ENCODE assay signal across 19 cellular contexts in genomic region chr18:23155537-23155936, GRCh38. TPM values are rescaled to one million over a fixed set of nuclear protein-coding genes. Genes with fewer than 3 reads are reported as not detected.
DNase-seq lines count a peak whose midpoint lies in the region; ATAC-seq and TF ChIP-seq lines count a peak whose summit lies in the region.
"Had no signal": no experiment of that assay in that cellular context is flagged by ENCODE, and none has a peak within 500 bp of the region (broad histone marks: within the 10 kb centered on the region; RNA-seq: fewer than 3 reads in every experiment).

No MANE protein-coding gene starts in this region.

- TF ChIP-seq CTCF in WTC11 (IDR thresholded peaks at IDR 0.05) (no peak), vagina (IDR thresholded peaks at IDR 0.05) (no peak)

- H3K4me3 Mint-ChIP-seq in WTC11: no peak overlapping the region
- no peak overlapping the region for H3K4me3 Mint-ChIP-seq in T-helper 2 cell treated with Interferon-gamma antibody and Interleukin-4, amounts not matched to agents 5 μg/mL and 100 μg/mL, for 36 hours
- H3K4me3 Mint-ChIP-seq: activated CD8-positive, alpha-beta T cell treated with anti-CD3 and anti-CD28 coated beads for 36 hours; activated naive CD8-positive, alpha-beta T cell treated with anti-CD3 and anti-CD28 coated beads, Interleukin-2, amount 50 U/mL, for 24 hours; naive B cell had no signal

- H3K27ac ChIP-seq in vagina: peak overlapping the region; percentile 61
- H3K27ac ChIP-seq: psoas muscle, spleen had no signal

- POLR2A ChIA-PET in WTC11 (lab: Charles Lee): interaction anchor here (1.0 to 1.3 kb wide), 2 partner anchors 11 to 18 kb away, joined by 3 read pairs; no protein-coding TSS in a partner anchor

- CTCF ChIA-PET in WTC11 (lab: Charles Lee): interaction anchor here (0.8 to 2.5 kb wide), 8 partner anchors 8 to 223 kb away, joined by 3 to 12 read pairs (median 4); no protein-coding TSS in a partner anchor

- H3K4me1 ChIP-seq in vagina: peaks cover 23% of the 10 kb centered on the region
- H3K4me1 ChIP-seq: psoas muscle, spleen had no signal

- peaks cover 30% of the 10 kb centered on the region for H3K4me1 Mint-ChIP-seq in WTC11
- H3K4me1 Mint-ChIP-seq in T-helper 2 cell treated with Interferon-gamma antibody and Interleukin-4, amounts not matched to agents 5 μg/mL and 100 μg/mL, for 36 hours (ENCODE audit: low read depth): no peaks in the 10 kb centered on the region
- H3K4me1 Mint-ChIP-seq: activated naive CD8-positive, alpha-beta T cell treated with anti-CD3 and anti-CD28 coated beads, Interleukin-2, amount 50 U/mL, for 24 hours; naive B cell had no signal

- ATAC-seq in WTC11: no peak
- ATAC-seq: activated CD8-positive, alpha-beta T cell treated with anti-CD3 and anti-CD28 coated beads for 36 hours; activated naive CD8-positive, alpha-beta T cell treated with anti-CD3 and anti-CD28 coated beads, Interleukin-2, amount 50 U/mL, for 24 hours; psoas muscle had no signal

- H3K9me3 Mint-ChIP-seq in WTC11: no peaks in the 10 kb centered on the region
- no peaks in the 10 kb centered on the region for H3K9me3 Mint-ChIP-seq in T-helper 2 cell treated with Interferon-gamma antibody and Interleukin-4, amounts not matched to agents 5 μg/mL and 100 μg/mL, for 36 hours
- H3K9me3 Mint-ChIP-seq: activated CD8-positive, alpha-beta T cell treated with anti-CD3 and anti-CD28 coated beads for 36 hours; activated naive CD8-positive, alpha-beta T cell treated with anti-CD3 and anti-CD28 coated beads, Interleukin-2, amount 50 U/mL, for 24 hours had no signal

- H3K36me3 ChIP-seq in vagina: no peaks in the 10 kb centered on the region
- H3K36me3 ChIP-seq: spleen had no signal

- H3K27me3 ChIP-seq in vagina: no peaks in the 10 kb centered on the region
- H3K27me3 ChIP-seq: spleen had no signal

- intact Hi-C loops in vagina (cut with DNase I): no loop called here

- H3K9me3 ChIP-seq in vagina: no peaks in the 10 kb centered on the region
- H3K9me3 ChIP-seq: psoas muscle, spleen had no signal

- H3K4me3 ChIP-seq in vagina: no peak overlapping the region
- H3K4me3 ChIP-seq: psoas muscle, spleen had no signal

- peak overlapping the region; percentile 66 for H3K27ac Mint-ChIP-seq in WTC11
- no peak overlapping the region for H3K27ac Mint-ChIP-seq in T-helper 2 cell treated with Interferon-gamma antibody and Interleukin-4, amounts not matched to agents 5 μg/mL and 100 μg/mL, for 36 hours
- H3K27ac Mint-ChIP-seq: activated CD8-positive, alpha-beta T cell treated with anti-CD3 and anti-CD28 coated beads for 36 hours; activated naive CD8-positive, alpha-beta T cell treated with anti-CD3 and anti-CD28 coated beads, Interleukin-2, amount 50 U/mL, for 24 hours; naive B cell had no signal

- no peaks in the 10 kb centered on the region for H3K27me3 Mint-ChIP-seq in WTC11 (ENCODE audit: low read depth)
- no peaks in the 10 kb centered on the region for H3K27me3 Mint-ChIP-seq in T-helper 2 cell treated with Interferon-gamma antibody and Interleukin-4, amounts not matched to agents 5 μg/mL and 100 μg/mL, for 36 hours (ENCODE audit: low read depth)
- H3K27me3 Mint-ChIP-seq: activated CD8-positive, alpha-beta T cell treated with anti-CD3 and anti-CD28 coated beads for 36 hours; activated naive CD8-positive, alpha-beta T cell treated with anti-CD3 and anti-CD28 coated beads, Interleukin-2, amount 50 U/mL, for 24 hours had no signal

- no peak for TF ChIP-seq POLR2A in vagina (IDR thresholded peaks at IDR 0.05)

- DNase-seq in activated effector memory CD4-positive, alpha-beta T cell treated with anti-CD3 and anti-CD28 coated beads, Interleukin-2, amount 50 U/mL, for 16 hours: peak; percentile 4
- no peak for DNase-seq in activated effector memory CD4-positive, alpha-beta T cell treated with Interleukin-2 at 50 U/mL for 16 hours
- DNase-seq in WTC11 (ENCODE audit: low spot score) (no peak), islet precursor cell (peak; percentile 66), vagina (ENCODE audit: extremely low spot score in 2 of 2) (no peak), hippocampal formation (lab: John Stamatoyannopoulos, UW) (no peak), NCI-H2029 treated with DMSO at 0.1 percent for 48 hours (lab: John Stamatoyannopoulos, UW) (no peak)
- DNase-seq in T-helper 2 cell treated with Interferon-gamma antibody and Interleukin-4, amounts not matched to agents 5 μg/mL and 100 μg/mL, for 36 hours (ENCODE audit: low spot score): no peak
- DNase-seq: 8988T; activated CD8-positive, alpha-beta T cell treated with anti-CD3 and anti-CD28 coated beads for 36 hours; activated naive CD8-positive, alpha-beta T cell treated with anti-CD3 and anti-CD28 coated beads, Interleukin-2, amount 50 U/mL, for 24 hours; activated T-cell treated with anti-CD3 and anti-CD28 coated beads, Interleukin-2, amount 50 U/mL, for 48 hours; H7; naive B cell; NCI-H1694 treated with DMSO at 0.1 percent for 48 hours; NCI-H510A; psoas muscle; spleen; stimulated activated naive CD4-positive, alpha-beta T cell treated with Interleukin-2 at 50 U/mL for 16 hours had no signal

- H3K36me3 Mint-ChIP-seq in WTC11: no peaks in the 10 kb centered on the region
- no peaks in the 10 kb centered on the region for H3K36me3 Mint-ChIP-seq in T-helper 2 cell treated with Interferon-gamma antibody and Interleukin-4, amounts not matched to agents 5 μg/mL and 100 μg/mL, for 36 hours (ENCODE audit: low read depth)
- H3K36me3 Mint-ChIP-seq: naive B cell had no signal

TF ChIP-seq in WTC11, 78 proteins besides CTCF, POLR2A, EP300 and RAD21:
- TF ChIP-seq GRHL2 (CRISPR knock-in tag; IDR thresholded peaks at IDR 0.05; ENCODE audit: insufficient replicate concordance, severe bottlenecking) (no peak), TEAD4 (CRISPR knock-in tag; IDR thresholded peaks at IDR 0.05) (no peak), ZNF281 (CRISPR knock-in tag; IDR thresholded peaks at IDR 0.05) (no peak), NR2C2 (CRISPR knock-in tag; IDR thresholded peaks at IDR 0.05) (no peak), HMGA2 (CRISPR knock-in tag; IDR thresholded peaks at IDR 0.05) (no peak), ZNF416 (CRISPR knock-in tag; IDR thresholded peaks at IDR 0.05) (no peak), ATF1 (CRISPR knock-in tag; IDR thresholded peaks at IDR 0.05) (no peak)

RNA-seq across cellular contexts. Expression of gene CABLES1, which starts 20.3 kb away (rescaled TPM):
- total RNA-seq in WTC11 (2021) (15.4 to 18.0 TPM (median 17.0 TPM) in 3 replicates), vagina (39.3 TPM)

Comparison
In these comparisons a context has a peak if more than half of its experiments do, and no peak if none do; other contexts are left out.
1. DNase-seq: peak in activated effector memory CD4-positive, alpha-beta T cell treated with anti-CD3 and anti-CD28 coated beads, Interleukin-2, amount 50 U/mL, for 16 hours (single experiment) and islet precursor cell (single experiment); none in activated effector memory CD4-positive, alpha-beta T cell treated with Interleukin-2 at 50 U/mL for 16 hours (single experiment), WTC11 (single experiment), vagina (0 of 2), hippocampal formation (0 of 2), T-helper 2 cell treated with Interferon-gamma antibody and Interleukin-4, amounts not matched to agents 5 μg/mL and 100 μg/mL, for 36 hours (single experiment) and NCI-H2029 treated with DMSO at 0.1 percent for 48 hours (single experiment).